1 cellular context compared by ENCODE assay signal in the genomic region with DNA sequence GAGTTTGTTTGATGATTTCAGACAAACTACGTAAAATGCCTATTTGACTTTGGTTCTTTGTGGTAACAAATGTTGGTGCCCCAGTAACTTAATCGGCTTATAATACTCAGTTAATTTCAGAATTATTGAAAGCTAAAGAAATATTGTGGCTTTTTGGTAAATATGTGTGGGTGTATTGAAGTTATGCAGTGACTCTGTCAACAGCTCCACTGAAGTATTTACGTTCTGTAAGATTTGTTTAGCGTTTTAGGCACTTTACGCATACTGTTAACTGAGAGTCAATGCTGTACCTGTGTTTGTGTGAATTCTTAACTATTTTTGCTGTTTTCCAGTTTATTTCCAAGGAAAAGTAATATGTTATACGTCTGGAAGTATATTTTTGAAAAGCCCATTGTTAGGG.
TF ChIP-seq lines count a peak whose summit lies in the region.

No MANE protein-coding gene starts in this region.

TF ChIP-seq in K562, 482 proteins besides CTCF, POLR2A, EP300 and RAD21 (continued from another document and continues in another):
- TF ChIP-seq ZBTB5 (IDR thresholded peaks at IDR 0.05) = no peak
- TF ChIP-seq ZNF165 (CRISPR knock-in tag; IDR thresholded peaks at IDR 0.05; ENCODE audit: borderline replicate concordance) = no peak
- no peak for TF ChIP-seq ERF (CRISPR knock-in tag; IDR thresholded peaks at IDR 0.05)
- no peak for TF ChIP-seq ZBTB7A (IDR thresholded peaks at IDR 0.05; ENCODE audit: borderline replicate concordance, control insufficient read depth, low read depth, low read length)
- TF ChIP-seq ZBTB17 (CRISPR knock-in tag; IDR thresholded peaks at IDR 0.05) = no peak
- TF ChIP-seq, protein P1, sequence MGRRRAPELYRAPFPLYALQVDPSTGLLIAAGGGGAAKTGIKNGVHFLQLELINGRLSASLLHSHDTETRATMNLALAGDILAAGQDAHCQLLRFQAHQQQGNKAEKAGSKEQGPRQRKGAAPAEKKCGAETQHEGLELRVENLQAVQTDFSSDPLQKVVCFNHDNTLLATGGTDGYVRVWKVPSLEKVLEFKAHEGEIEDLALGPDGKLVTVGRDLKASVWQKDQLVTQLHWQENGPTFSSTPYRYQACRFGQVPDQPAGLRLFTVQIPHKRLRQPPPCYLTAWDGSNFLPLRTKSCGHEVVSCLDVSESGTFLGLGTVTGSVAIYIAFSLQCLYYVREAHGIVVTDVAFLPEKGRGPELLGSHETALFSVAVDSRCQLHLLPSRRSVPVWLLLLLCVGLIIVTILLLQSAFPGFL (CRISPR knock-in tag; IDR thresholded peaks at IDR 0.05) = no peak
- TF ChIP-seq, protein P2, sequence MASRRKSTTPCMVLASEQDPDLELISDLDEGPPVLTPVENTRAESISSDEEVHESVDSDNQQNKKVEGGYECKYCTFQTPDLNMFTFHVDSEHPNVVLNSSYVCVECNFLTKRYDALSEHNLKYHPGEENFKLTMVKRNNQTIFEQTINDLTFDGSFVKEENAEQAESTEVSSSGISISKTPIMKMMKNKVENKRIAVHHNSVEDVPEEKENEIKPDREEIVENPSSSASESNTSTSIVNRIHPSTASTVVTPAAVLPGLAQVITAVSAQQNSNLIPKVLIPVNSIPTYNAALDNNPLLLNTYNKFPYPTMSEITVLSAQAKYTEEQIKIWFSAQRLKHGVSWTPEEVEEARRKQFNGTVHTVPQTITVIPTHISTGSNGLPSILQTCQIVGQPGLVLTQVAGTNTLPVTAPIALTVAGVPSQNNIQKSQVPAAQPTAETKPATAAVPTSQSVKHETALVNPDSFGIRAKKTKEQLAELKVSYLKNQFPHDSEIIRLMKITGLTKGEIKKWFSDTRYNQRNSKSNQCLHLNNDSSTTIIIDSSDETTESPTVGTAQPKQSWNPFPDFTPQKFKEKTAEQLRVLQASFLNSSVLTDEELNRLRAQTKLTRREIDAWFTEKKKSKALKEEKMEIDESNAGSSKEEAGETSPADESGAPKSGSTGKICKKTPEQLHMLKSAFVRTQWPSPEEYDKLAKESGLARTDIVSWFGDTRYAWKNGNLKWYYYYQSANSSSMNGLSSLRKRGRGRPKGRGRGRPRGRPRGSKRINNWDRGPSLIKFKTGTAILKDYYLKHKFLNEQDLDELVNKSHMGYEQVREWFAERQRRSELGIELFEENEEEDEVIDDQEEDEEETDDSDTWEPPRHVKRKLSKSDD (conservative IDR thresholded peaks at IDR 0.05; ENCODE audit: low read length) = no peak
- no peak for TF ChIP-seq GTF2E2 (tag; IDR thresholded peaks at IDR 0.05)
- peak; percentile 8 for TF ChIP-seq CHD1 (IDR thresholded peaks at IDR 0.05; ENCODE audit: low read length)
- TF ChIP-seq ZC3H8 (IDR thresholded peaks at IDR 0.05) = no peak
- no peak for TF ChIP-seq NR2F6 (CRISPR knock-in tag; IDR thresholded peaks at IDR 0.05)
- peak in 1 of 2 experiments; percentile 20; a peak in 1 of 4 replicates for TF ChIP-seq FOXA3 (CRISPR knock-in tag; conservative IDR thresholded peaks at IDR 0.05 in 1 of 2, IDR thresholded peaks at IDR 0.05 in 1 of 2)
- TF ChIP-seq MEIS2 (IDR thresholded peaks at IDR 0.05; ENCODE audit: partially characterized antibody) = peak; percentile 80
- no peak for TF ChIP-seq ZNF76 (CRISPR knock-in tag; IDR thresholded peaks at IDR 0.05; ENCODE audit: borderline replicate concordance)
- no peak for TF ChIP-seq CREM (IDR thresholded peaks at IDR 0.05; ENCODE audit: low read depth)
- TF ChIP-seq NCOA4 (IDR thresholded peaks at IDR 0.05; ENCODE audit: partially characterized antibody) = no peak
- TF ChIP-seq ZNF263 (CRISPR knock-in tag; IDR thresholded peaks at IDR 0.05; ENCODE audit: borderline replicate concordance) = no peak
- TF ChIP-seq ZNF140 (CRISPR knock-in tag; IDR thresholded peaks at IDR 0.05) = no peak
- TF ChIP-seq, protein P3, sequence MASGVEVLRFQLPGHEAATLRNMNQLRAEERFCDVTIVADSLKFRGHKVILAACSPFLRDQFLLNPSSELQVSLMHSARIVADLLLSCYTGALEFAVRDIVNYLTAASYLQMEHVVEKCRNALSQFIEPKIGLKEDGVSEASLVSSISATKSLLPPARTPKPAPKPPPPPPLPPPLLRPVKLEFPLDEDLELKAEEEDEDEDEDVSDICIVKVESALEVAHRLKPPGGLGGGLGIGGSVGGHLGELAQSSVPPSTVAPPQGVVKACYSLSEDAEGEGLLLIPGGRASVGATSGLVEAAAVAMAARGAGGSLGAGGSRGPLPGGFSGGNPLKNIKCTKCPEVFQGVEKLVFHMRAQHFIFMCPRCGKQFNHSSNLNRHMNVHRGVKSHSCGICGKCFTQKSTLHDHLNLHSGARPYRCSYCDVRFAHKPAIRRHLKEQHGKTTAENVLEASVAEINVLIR (CRISPR knock-in tag; IDR thresholded peaks at IDR 0.05) = no peak
- no peak for TF ChIP-seq PTBP1 (IDR thresholded peaks at IDR 0.05; ENCODE audit: low read depth, low read length)
- TF ChIP-seq, protein P4, sequence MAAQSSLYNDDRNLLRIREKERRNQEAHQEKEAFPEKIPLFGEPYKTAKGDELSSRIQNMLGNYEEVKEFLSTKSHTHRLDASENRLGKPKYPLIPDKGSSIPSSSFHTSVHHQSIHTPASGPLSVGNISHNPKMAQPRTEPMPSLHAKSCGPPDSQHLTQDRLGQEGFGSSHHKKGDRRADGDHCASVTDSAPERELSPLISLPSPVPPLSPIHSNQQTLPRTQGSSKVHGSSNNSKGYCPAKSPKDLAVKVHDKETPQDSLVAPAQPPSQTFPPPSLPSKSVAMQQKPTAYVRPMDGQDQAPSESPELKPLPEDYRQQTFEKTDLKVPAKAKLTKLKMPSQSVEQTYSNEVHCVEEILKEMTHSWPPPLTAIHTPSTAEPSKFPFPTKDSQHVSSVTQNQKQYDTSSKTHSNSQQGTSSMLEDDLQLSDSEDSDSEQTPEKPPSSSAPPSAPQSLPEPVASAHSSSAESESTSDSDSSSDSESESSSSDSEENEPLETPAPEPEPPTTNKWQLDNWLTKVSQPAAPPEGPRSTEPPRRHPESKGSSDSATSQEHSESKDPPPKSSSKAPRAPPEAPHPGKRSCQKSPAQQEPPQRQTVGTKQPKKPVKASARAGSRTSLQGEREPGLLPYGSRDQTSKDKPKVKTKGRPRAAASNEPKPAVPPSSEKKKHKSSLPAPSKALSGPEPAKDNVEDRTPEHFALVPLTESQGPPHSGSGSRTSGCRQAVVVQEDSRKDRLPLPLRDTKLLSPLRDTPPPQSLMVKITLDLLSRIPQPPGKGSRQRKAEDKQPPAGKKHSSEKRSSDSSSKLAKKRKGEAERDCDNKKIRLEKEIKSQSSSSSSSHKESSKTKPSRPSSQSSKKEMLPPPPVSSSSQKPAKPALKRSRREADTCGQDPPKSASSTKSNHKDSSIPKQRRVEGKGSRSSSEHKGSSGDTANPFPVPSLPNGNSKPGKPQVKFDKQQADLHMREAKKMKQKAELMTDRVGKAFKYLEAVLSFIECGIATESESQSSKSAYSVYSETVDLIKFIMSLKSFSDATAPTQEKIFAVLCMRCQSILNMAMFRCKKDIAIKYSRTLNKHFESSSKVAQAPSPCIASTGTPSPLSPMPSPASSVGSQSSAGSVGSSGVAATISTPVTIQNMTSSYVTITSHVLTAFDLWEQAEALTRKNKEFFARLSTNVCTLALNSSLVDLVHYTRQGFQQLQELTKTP (IDR thresholded peaks at IDR 0.05; ENCODE audit: low read depth in 1 of 2, partially characterized antibody in 2 of 2) = no peak
- TF ChIP-seq CBFA2T3 (IDR thresholded peaks at IDR 0.05) = no peak
- no peak for TF ChIP-seq HDAC6 (IDR thresholded peaks at IDR 0.05; ENCODE audit: low read depth, low read length)
- TF ChIP-seq HMG20A (CRISPR knock-in tag; conservative IDR thresholded peaks at IDR 0.05) = no peak
- peak; percentile 73 for TF ChIP-seq HNRNPLL (IDR thresholded peaks at IDR 0.05; ENCODE audit: low read depth, low read length, poor library complexity, severe bottlenecking)
- TF ChIP-seq, protein P5, sequence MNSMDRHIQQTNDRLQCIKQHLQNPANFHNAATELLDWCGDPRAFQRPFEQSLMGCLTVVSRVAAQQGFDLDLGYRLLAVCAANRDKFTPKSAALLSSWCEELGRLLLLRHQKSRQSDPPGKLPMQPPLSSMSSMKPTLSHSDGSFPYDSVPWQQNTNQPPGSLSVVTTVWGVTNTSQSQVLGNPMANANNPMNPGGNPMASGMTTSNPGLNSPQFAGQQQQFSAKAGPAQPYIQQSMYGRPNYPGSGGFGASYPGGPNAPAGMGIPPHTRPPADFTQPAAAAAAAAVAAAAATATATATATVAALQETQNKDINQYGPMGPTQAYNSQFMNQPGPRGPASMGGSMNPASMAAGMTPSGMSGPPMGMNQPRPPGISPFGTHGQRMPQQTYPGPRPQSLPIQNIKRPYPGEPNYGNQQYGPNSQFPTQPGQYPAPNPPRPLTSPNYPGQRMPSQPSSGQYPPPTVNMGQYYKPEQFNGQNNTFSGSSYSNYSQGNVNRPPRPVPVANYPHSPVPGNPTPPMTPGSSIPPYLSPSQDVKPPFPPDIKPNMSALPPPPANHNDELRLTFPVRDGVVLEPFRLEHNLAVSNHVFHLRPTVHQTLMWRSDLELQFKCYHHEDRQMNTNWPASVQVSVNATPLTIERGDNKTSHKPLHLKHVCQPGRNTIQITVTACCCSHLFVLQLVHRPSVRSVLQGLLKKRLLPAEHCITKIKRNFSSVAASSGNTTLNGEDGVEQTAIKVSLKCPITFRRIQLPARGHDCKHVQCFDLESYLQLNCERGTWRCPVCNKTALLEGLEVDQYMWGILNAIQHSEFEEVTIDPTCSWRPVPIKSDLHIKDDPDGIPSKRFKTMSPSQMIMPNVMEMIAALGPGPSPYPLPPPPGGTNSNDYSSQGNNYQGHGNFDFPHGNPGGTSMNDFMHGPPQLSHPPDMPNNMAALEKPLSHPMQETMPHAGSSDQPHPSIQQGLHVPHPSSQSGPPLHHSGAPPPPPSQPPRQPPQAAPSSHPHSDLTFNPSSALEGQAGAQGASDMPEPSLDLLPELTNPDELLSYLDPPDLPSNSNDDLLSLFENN (IDR thresholded peaks at IDR 0.05; ENCODE audit: low read depth in 2 of 2, low read length in 2 of 2) = no peak
- no peak for TF ChIP-seq SMAD1 (IDR thresholded peaks at IDR 0.05; ENCODE audit: low read depth, low read length, partially characterized antibody)
- peak; percentile 55 for TF ChIP-seq EGR1 (conservative IDR thresholded peaks at IDR 0.05)
- TF ChIP-seq PHB2 (IDR thresholded peaks at IDR 0.05; ENCODE audit: low read depth) = no peak
- no peak for TF ChIP-seq HMG20B (CRISPR knock-in tag; IDR thresholded peaks at IDR 0.05)
- TF ChIP-seq RFX7 (CRISPR knock-in tag; IDR thresholded peaks at IDR 0.05) = no peak
- TF ChIP-seq CREB3L1 (IDR thresholded peaks at IDR 0.05; ENCODE audit: borderline replicate concordance, low read depth) = no peak
- TF ChIP-seq PBX2 (CRISPR knock-in tag; IDR thresholded peaks at IDR 0.05; ENCODE audit: low read depth) = no peak
- peak; percentile 72 for TF ChIP-seq PBX2 (tag; conservative IDR thresholded peaks at IDR 0.05; ENCODE audit: low read depth)
- 0 out of 4 replicates have a peak, but pooled peaks of 1 of the 2 experiments have one; percentile 12 for TF ChIP-seq KDM1A (IDR thresholded peaks at IDR 0.05)
- TF ChIP-seq, protein P6, sequence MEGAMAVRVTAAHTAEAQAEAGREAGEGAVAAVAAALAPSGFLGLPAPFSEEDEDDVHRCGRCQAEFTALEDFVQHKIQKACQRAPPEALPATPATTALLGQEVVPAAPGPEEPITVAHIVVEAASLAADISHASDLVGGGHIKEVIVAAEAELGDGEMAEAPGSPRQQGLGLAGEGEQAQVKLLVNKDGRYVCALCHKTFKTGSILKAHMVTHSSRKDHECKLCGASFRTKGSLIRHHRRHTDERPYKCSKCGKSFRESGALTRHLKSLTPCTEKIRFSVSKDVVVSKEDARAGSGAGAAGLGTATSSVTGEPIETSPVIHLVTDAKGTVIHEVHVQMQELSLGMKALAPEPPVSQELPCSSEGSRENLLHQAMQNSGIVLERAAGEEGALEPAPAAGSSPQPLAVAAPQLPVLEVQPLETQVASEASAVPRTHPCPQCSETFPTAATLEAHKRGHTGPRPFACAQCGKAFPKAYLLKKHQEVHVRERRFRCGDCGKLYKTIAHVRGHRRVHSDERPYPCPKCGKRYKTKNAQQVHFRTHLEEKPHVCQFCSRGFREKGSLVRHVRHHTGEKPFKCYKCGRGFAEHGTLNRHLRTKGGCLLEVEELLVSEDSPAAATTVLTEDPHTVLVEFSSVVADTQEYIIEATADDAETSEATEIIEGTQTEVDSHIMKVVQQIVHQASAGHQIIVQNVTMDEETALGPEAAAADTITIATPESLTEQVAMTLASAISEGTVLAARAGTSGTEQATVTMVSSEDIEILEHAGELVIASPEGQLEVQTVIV (CRISPR knock-in tag; IDR thresholded peaks at IDR 0.05; ENCODE audit: borderline replicate concordance) = no peak
- no peak for TF ChIP-seq FOXJ3 (CRISPR knock-in tag; IDR thresholded peaks at IDR 0.05)
